Comparison of ENCODE assay signal across 21 cellular contexts in genomic region chr12:112458751-112459150, GRCh38. TPM values are rescaled to one million over a fixed set of nuclear protein-coding genes. Genes with fewer than 3 reads are reported as not detected.
DNase-seq lines count a peak whose midpoint lies in the region; ATAC-seq and TF ChIP-seq lines count a peak whose summit lies in the region.
"Had no signal": no experiment of that assay in that cellular context is flagged by ENCODE, and none has a peak within 500 bp of the region (broad histone marks: within the 10 kb centered on the region; RNA-seq: fewer than 3 reads in every experiment).

No MANE protein-coding gene starts in this region.

- H3K4me1 ChIP-seq in body of pancreas: no peaks in the 10 kb centered on the region
- H3K4me1 ChIP-seq: A549, BE2C had no signal

- TF ChIP-seq POLR2A in body of pancreas (IDR thresholded peaks at IDR 0.05): no peak

- WGBS in body of pancreas, 2 donors: 93% methylated on average over 5 of the region's 5 CpGs

- ATAC-seq in body of pancreas: no peak
- ATAC-seq: A549 had no signal

- peak overlapping the region; percentile 20 for H3K27ac Mint-ChIP-seq in activated T-cell treated with anti-CD3 and anti-CD28 coated beads, Interleukin-2, amount 50 U/mL, for 24 hours
- peak overlapping the region; percentile 50 for H3K27ac Mint-ChIP-seq in activated T-helper 2 cell treated with anti-CD3 and anti-CD28 coated beads, Interferon-gamma antibody, Interleukin-2, Interleukin-4, amounts not matched to agents 10 μg/mL and 5 μg/mL and 100 μg/mL, durations not matched to agents 14 hours and 24 hours and 36 hours
- peak overlapping the region; percentile 68 for H3K27ac Mint-ChIP-seq in progenitor cell of endocrine pancreas
- H3K27ac Mint-ChIP-seq: CD4-positive, alpha-beta T cell had no signal

- H3K9me3 Mint-ChIP-seq in activated T-cell treated with anti-CD3 and anti-CD28 coated beads, Interleukin-2, amount 50 U/mL, for 24 hours: no peaks in the 10 kb centered on the region
- H3K9me3 Mint-ChIP-seq in activated T-helper 2 cell treated with anti-CD3 and anti-CD28 coated beads, Interferon-gamma antibody, Interleukin-2, Interleukin-4, amounts not matched to agents 10 μg/mL and 5 μg/mL and 100 μg/mL, durations not matched to agents 14 hours and 24 hours and 36 hours: no peaks in the 10 kb centered on the region
- no peaks in the 10 kb centered on the region for H3K9me3 Mint-ChIP-seq in progenitor cell of endocrine pancreas (ENCODE audit: low read depth)
- H3K9me3 Mint-ChIP-seq: CD4-positive, alpha-beta T cell; CD8-positive, alpha-beta memory T cell had no signal

- H3K4me3 Mint-ChIP-seq in activated T-cell treated with anti-CD3 and anti-CD28 coated beads, Interleukin-2, amount 50 U/mL, for 24 hours: no peak overlapping the region
- no peak overlapping the region for H3K4me3 Mint-ChIP-seq in activated T-helper 2 cell treated with anti-CD3 and anti-CD28 coated beads, Interferon-gamma antibody, Interleukin-2, Interleukin-4, amounts not matched to agents 10 μg/mL and 5 μg/mL and 100 μg/mL, durations not matched to agents 14 hours and 24 hours and 36 hours (ENCODE audit: low read depth)
- no peak overlapping the region for H3K4me3 Mint-ChIP-seq in progenitor cell of endocrine pancreas (ENCODE audit: low read depth)
- H3K4me3 Mint-ChIP-seq: CD14-positive monocyte; CD4-positive, alpha-beta T cell; CD8-positive, alpha-beta memory T cell had no signal

- no peaks in the 10 kb centered on the region for H3K27me3 Mint-ChIP-seq in activated T-cell treated with anti-CD3 and anti-CD28 coated beads, Interleukin-2, amount 50 U/mL, for 24 hours
- no peaks in the 10 kb centered on the region for H3K27me3 Mint-ChIP-seq in activated T-helper 2 cell treated with anti-CD3 and anti-CD28 coated beads, Interferon-gamma antibody, Interleukin-2, Interleukin-4, amounts not matched to agents 10 μg/mL and 5 μg/mL and 100 μg/mL, durations not matched to agents 14 hours and 24 hours and 36 hours (ENCODE audit: low read depth)
- no peaks in the 10 kb centered on the region for H3K27me3 Mint-ChIP-seq in progenitor cell of endocrine pancreas
- H3K27me3 Mint-ChIP-seq: CD4-positive, alpha-beta T cell; CD8-positive, alpha-beta memory T cell had no signal

- no peak for DNase-seq in activated T-cell treated with anti-CD3 and anti-CD28 coated beads, Interleukin-2, amount 50 U/mL, for 24 hours
- no peak for DNase-seq in activated T-cell treated with anti-CD3 and anti-CD28 coated beads, Interleukin-2, amount 50 U/mL, for 1 hour
- no peak for DNase-seq in activated T-helper 2 cell treated with anti-CD3 and anti-CD28 coated beads, Interferon-gamma antibody, Interleukin-2, Interleukin-4, amounts not matched to agents 10 μg/mL and 5 μg/mL and 100 μg/mL, durations not matched to agents 14 hours and 24 hours and 36 hours (ENCODE audit: low spot score)
- DNase-seq in progenitor cell of endocrine pancreas (ENCODE audit: low spot score, unreplicated experiment) (no peak), body of pancreas (no peak), iPS-NIHi11 (ENCODE audit: low spot score) (no peak)
- DNase-seq: 8988T; ACHN; AML-193; BE2C; CD4-positive, alpha-beta T cell; CD8-positive, alpha-beta memory T cell; DMS53; DMS79 treated with DMSO at 0.1 percent for 48 hours; GF-D8; GM23248; H7; HCEC 1CT had no signal

- H3K36me3 ChIP-seq in body of pancreas (replicated peaks in 1 of 2; ENCODE audit: insufficient read depth in 1 of 2, low read depth in 2 of 2): peaks cover 8 to 29% of the 10 kb centered on the region in 2 donors

- H3K27ac ChIP-seq in body of pancreas: no peak overlapping the region
- H3K27ac ChIP-seq: A549; BLaER1 treated with 17β-estradiol and CSF1 and Interleukin-3, amounts not matched to agents 10 nM and 100 nM; GM23248 had no signal

- H3K36me3 Mint-ChIP-seq in activated T-cell treated with anti-CD3 and anti-CD28 coated beads, Interleukin-2, amount 50 U/mL, for 24 hours (ENCODE audit: low read depth): peaks cover 90% of the 10 kb centered on the region
- H3K36me3 Mint-ChIP-seq in activated T-helper 2 cell treated with anti-CD3 and anti-CD28 coated beads, Interferon-gamma antibody, Interleukin-2, Interleukin-4, amounts not matched to agents 10 μg/mL and 5 μg/mL and 100 μg/mL, durations not matched to agents 14 hours and 24 hours and 36 hours (ENCODE audit: low read depth): peaks cover 56% of the 10 kb centered on the region
- peaks cover 33% of the 10 kb centered on the region for H3K36me3 Mint-ChIP-seq in progenitor cell of endocrine pancreas (ENCODE audit: insufficient read depth)

- TF ChIP-seq CTCF in progenitor cell of endocrine pancreas (IDR thresholded peaks at IDR 0.05; ENCODE audit: unreplicated experiment) (no peak), body of pancreas (IDR thresholded peaks at IDR 0.05) (no peak)

- H3K4me1 Mint-ChIP-seq in activated T-cell treated with anti-CD3 and anti-CD28 coated beads, Interleukin-2, amount 50 U/mL, for 24 hours (ENCODE audit: low read depth): peaks cover 6% of the 10 kb centered on the region
- H3K4me1 Mint-ChIP-seq in activated T-helper 2 cell treated with anti-CD3 and anti-CD28 coated beads, Interferon-gamma antibody, Interleukin-2, Interleukin-4, amounts not matched to agents 10 μg/mL and 5 μg/mL and 100 μg/mL, durations not matched to agents 14 hours and 24 hours and 36 hours (ENCODE audit: low read depth): peaks cover 3% of the 10 kb centered on the region
- peaks cover 7% of the 10 kb centered on the region for H3K4me1 Mint-ChIP-seq in progenitor cell of endocrine pancreas (ENCODE audit: low read depth)
- H3K4me1 Mint-ChIP-seq: CD14-positive monocyte had no signal

- H3K27me3 ChIP-seq in body of pancreas: no peaks in the 10 kb centered on the region
- H3K27me3 ChIP-seq: BE2C; BLaER1 treated with 17β-estradiol and CSF1 and Interleukin-3, amounts not matched to agents 10 nM and 100 nM had no signal

- intact Hi-C loops in activated T-helper 2 cell treated with anti-CD3 and anti-CD28 coated beads, Interferon-gamma antibody, Interleukin-2, Interleukin-4, amounts not matched to agents 10 μg/mL and 5 μg/mL and 100 μg/mL, durations not matched to agents 14 hours and 24 hours and 36 hours (cut with micrococcal nuclease): no loop called here
- intact Hi-C loops in body of pancreas (cut with DNase I): no loop called here

- H3K9me3 ChIP-seq in body of pancreas: no peaks in the 10 kb centered on the region
- H3K9me3 ChIP-seq: A549; BLaER1 treated with 17β-estradiol and CSF1 and Interleukin-3, amounts not matched to agents 10 nM and 100 nM had no signal

- no peak overlapping the region for H3K4me3 ChIP-seq in body of pancreas
- H3K4me3 ChIP-seq: A549; BLaER1 treated with 17β-estradiol and CSF1 and Interleukin-3, amounts not matched to agents 10 nM and 100 nM; GM23248 had no signal

RNA-seq across cellular contexts. Expression of gene PTPN11, which starts 40.0 kb away (rescaled TPM):
- total RNA-seq in activated T-helper 2 cell treated with anti-CD3 and anti-CD28 coated beads, Interferon-gamma antibody, Interleukin-2, Interleukin-4, amounts not matched to agents 10 μg/mL and 5 μg/mL and 100 μg/mL, durations not matched to agents 14 hours and 24 hours and 36 hours: 150 and 153 TPM in 2 replicates
- total RNA-seq in progenitor cell of endocrine pancreas: 73.8 and 77.3 TPM in 2 replicates
- total RNA-seq in body of pancreas: 10 to 100 TPM; 31.6 to 47.1 TPM

RNA-seq across cellular contexts. Expression of gene RPL6, which starts 49.3 kb away (rescaled TPM):
- total RNA-seq in activated T-helper 2 cell treated with anti-CD3 and anti-CD28 coated beads, Interferon-gamma antibody, Interleukin-2, Interleukin-4, amounts not matched to agents 10 μg/mL and 5 μg/mL and 100 μg/mL, durations not matched to agents 14 hours and 24 hours and 36 hours: 1,640 and 1,680 TPM in 2 replicates
- total RNA-seq in progenitor cell of endocrine pancreas (1,626 and 1,651 TPM in 2 replicates), body of pancreas (100 to 1,000 TPM; 864 to 931 TPM)
